Comparison of ENCODE assay signal across 12 cellular contexts in the genomic region with DNA sequence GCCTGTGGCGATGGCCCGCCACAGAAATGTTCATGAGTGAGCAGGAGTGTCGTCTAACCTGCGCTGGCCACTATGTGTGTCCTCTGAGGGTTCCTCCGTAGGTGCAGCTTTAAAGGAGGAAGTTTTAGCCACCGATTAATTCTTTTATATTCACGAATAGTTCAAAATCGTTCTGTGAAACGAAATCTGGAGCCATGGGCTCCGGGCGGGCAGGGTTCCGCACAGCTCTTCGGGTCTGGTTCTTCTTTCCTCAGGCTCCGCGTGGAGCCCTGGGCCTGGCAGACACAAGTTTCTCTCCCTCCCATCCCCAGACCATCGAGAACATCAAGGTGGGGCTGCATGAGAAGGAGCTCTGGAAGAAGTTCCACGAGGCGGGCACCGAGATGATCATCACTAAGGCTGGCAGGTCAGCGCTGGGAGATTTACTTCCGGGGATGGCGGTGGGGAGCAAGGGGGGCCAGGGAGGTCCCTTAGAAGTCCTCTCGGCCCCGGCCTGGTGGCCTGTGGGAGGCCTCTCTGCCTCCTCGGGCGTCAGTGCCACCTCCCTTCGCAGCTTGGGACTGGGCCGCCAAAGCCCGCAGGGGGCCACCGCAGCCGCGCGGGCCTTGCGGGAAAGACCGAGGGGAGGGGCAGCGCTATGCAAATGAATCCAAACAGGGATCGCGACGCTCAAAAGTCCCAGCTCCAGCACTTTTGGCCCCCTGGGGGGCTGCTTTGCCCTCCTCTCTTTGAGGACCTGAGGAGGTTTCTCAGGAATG. TPM values are rescaled to one million over a fixed set of nuclear protein-coding genes. Genes with fewer than 3 reads are reported as not detected.
DNase-seq lines count a peak whose midpoint lies in the region; ATAC-seq and TF ChIP-seq lines count a peak whose summit lies in the region.
"Had no signal": no experiment of that assay in that cellular context is flagged by ENCODE, and none has a peak within 500 bp of the region (broad histone marks: within the 10 kb centered on the region; RNA-seq: fewer than 3 reads in every experiment).

No MANE protein-coding gene starts in this region.

- no peak for DNase-seq in stimulated activated naive CD8-positive, alpha-beta T cell treated with anti-CD3 and anti-CD28 coated beads, Interleukin-15, Interleukin-2, amounts not matched to agents 100 U/mL and 50 U/mL, for 24 hours
- DNase-seq in dorsolateral prefrontal cortex (no peak), mesenteric fat pad (ENCODE audit: low spot score) (peak; percentile 75), vagina (ENCODE audit: extremely low spot score in 2 of 2) (peak; percentile 60 to 89), HK-2 (ENCODE audit: unreplicated experiment) (no peak), NCI-H2081 treated with DMSO at 0.1 percent for 48 hours (lab: John Stamatoyannopoulos, UW) (no peak), T-helper 9 cell (no peak)
- DNase-seq: activated CD4-positive, CD25-positive, alpha-beta regulatory T cell treated with anti-CD3 and anti-CD28 coated beads, Interleukin-2, amount 50 U/mL, for 72 hours; OCI-M1 had no signal

- H3K9me3 Mint-ChIP-seq in stimulated activated naive CD8-positive, alpha-beta T cell treated with anti-CD3 and anti-CD28 coated beads, Interleukin-15, Interleukin-2, amounts not matched to agents 100 ng/mL and 50 ng/mL, for 24 hours = no peaks in the 10 kb centered on the region

- no peak for ATAC-seq in stimulated activated naive CD8-positive, alpha-beta T cell treated with anti-CD3 and anti-CD28 coated beads, Interleukin-15, Interleukin-2, amounts not matched to agents 100 U/mL and 50 U/mL, for 24 hours

- peaks cover 88% of the 10 kb centered on the region for H3K27me3 Mint-ChIP-seq in stimulated activated naive CD8-positive, alpha-beta T cell treated with anti-CD3 and anti-CD28 coated beads, Interleukin-15, Interleukin-2, amounts not matched to agents 100 ng/mL and 50 ng/mL, for 24 hours

- H3K4me1 Mint-ChIP-seq in stimulated activated naive CD8-positive, alpha-beta T cell treated with anti-CD3 and anti-CD28 coated beads, Interleukin-15, Interleukin-2, amounts not matched to agents 100 ng/mL and 50 ng/mL, for 24 hours (ENCODE audit: low read depth) = peaks cover 28% of the 10 kb centered on the region

- H3K4me3 Mint-ChIP-seq in stimulated activated naive CD8-positive, alpha-beta T cell treated with anti-CD3 and anti-CD28 coated beads, Interleukin-15, Interleukin-2, amounts not matched to agents 100 ng/mL and 50 ng/mL, for 24 hours = peak overlapping the region; percentile 56

- H3K27me3 ChIP-seq in dorsolateral prefrontal cortex = peaks cover 23 to 100% (median 98%) of the 10 kb centered on the region in 45 donors
- peaks cover 28% of the 10 kb centered on the region for H3K27me3 ChIP-seq in vagina

- H3K4me3 ChIP-seq in dorsolateral prefrontal cortex (peak overlapping the region in 51 of 59 donors; percentile 4 to 58 (median 37)), vagina (peak overlapping the region; percentile 17 to 28)

- H3K27ac Mint-ChIP-seq in stimulated activated naive CD8-positive, alpha-beta T cell treated with anti-CD3 and anti-CD28 coated beads, Interleukin-15, Interleukin-2, amounts not matched to agents 100 ng/mL and 50 ng/mL, for 24 hours = no peak overlapping the region
- H3K27ac Mint-ChIP-seq: CD14-positive monocyte, progenitor cell of endocrine pancreas had no signal

- H3K27ac ChIP-seq in dorsolateral prefrontal cortex = no peak overlapping the region
- no peak overlapping the region for H3K27ac ChIP-seq in vagina

- H3K9me3 ChIP-seq in vagina = no peaks in the 10 kb centered on the region

- H3K36me3 Mint-ChIP-seq in stimulated activated naive CD8-positive, alpha-beta T cell treated with anti-CD3 and anti-CD28 coated beads, Interleukin-15, Interleukin-2, amounts not matched to agents 100 ng/mL and 50 ng/mL, for 24 hours (ENCODE audit: low read depth) = peaks cover 3% of the 10 kb centered on the region

- intact Hi-C loops in dorsolateral prefrontal cortex (cut with DNase I) = no loop called here
- intact Hi-C loops in vagina (cut with DNase I) = no loop called here

- TF ChIP-seq POLR2A in vagina (IDR thresholded peaks at IDR 0.05) = no peak

- H3K36me3 ChIP-seq in vagina = no peaks in the 10 kb centered on the region

- TF ChIP-seq CTCF in dorsolateral prefrontal cortex (IDR thresholded peaks at IDR 0.05 in 54 of 56, conservative IDR thresholded peaks at IDR 0.05 in 2 of 56; ENCODE audit: low read depth in 1 of 56, partially characterized antibody in 56 of 56) (no peak), vagina (IDR thresholded peaks at IDR 0.05) (no peak)

- H3K4me1 ChIP-seq in vagina = peaks cover 28% of the 10 kb centered on the region

RNA-seq across cellular contexts. Expression of gene TBX4, which starts 5.2 kb away (rescaled TPM):
- total RNA-seq in dorsolateral prefrontal cortex (under 1 TPM in 1 of 120 experiments, not detected in 119; 0.35 TPM), mesenteric fat pad (0.19 TPM), vagina (not detected)
- total RNA-seq: progenitor cell of endocrine pancreas had no signal

RNA-seq across cellular contexts. Expression of gene TBX2, which starts 57.8 kb away (rescaled TPM):
- 10 to 100 TPM in 12 of 120 experiments, 1 to 10 TPM in 108; 2.4 to 18.6 (median 6.0) TPM for total RNA-seq in dorsolateral prefrontal cortex
- total RNA-seq in mesenteric fat pad = 16.1 TPM
- 9.8 TPM for total RNA-seq in vagina

Comparison
In these comparisons a context has a peak if more than half of its experiments do, and no peak if none do; other contexts are left out.
1. DNase-seq: peak in mesenteric fat pad (single experiment) and vagina (2 of 2); none in stimulated activated naive CD8-positive, alpha-beta T cell treated with anti-CD3 and anti-CD28 coated beads, Interleukin-15, Interleukin-2, amounts not matched to agents 100 U/mL and 50 U/mL, for 24 hours (single experiment), dorsolateral prefrontal cortex (0 of 10), HK-2 (single experiment), NCI-H2081 treated with DMSO at 0.1 percent for 48 hours (single experiment) and T-helper 9 cell (single experiment).